Comparison of ENCODE assay signal across 9 cellular contexts in genomic region chr9:133142657-133143592, GRCh38. TPM values are rescaled to one million over a fixed set of nuclear protein-coding genes. Genes with fewer than 3 reads are reported as not detected.
A peak's percentile ranks its signal among the peaks of the same experiment; 100 is the strongest.
DNase-seq lines count a peak whose midpoint lies in the region; ATAC-seq and TF ChIP-seq lines count a peak whose summit lies in the region.
"Had no signal": no experiment of that assay in that cellular context is flagged by ENCODE, and none has a peak within 500 bp of the region (broad histone marks: within the 10 kb centered on the region; RNA-seq: fewer than 3 reads in every experiment).

No MANE protein-coding gene starts in this region.

- TF ChIP-seq EP300 in neural cell (conservative IDR thresholded peaks at IDR 0.05; ENCODE audit: poor library complexity, severe bottlenecking): no peak

- peak overlapping the region; percentile 55 to 89 (median 67) for H3K4me3 Mint-ChIP-seq in CD8-positive, alpha-beta memory T cell
- H3K4me3 Mint-ChIP-seq in activated naive CD8-positive, alpha-beta T cell treated with anti-CD3 and anti-CD28 coated beads, Interleukin-2, amount 10 ng/mL, durations not matched to agents 7 days and 5 days: peak overlapping the region; percentile 54

- peak overlapping the region; percentile 11 for H3K9ac ChIP-seq in neural cell (ENCODE audit: low read length)

- H3K27me3 ChIP-seq in CD8-positive, alpha-beta memory T cell (ENCODE audit: insufficient read depth, low read length, poor library complexity, severe bottlenecking): no peaks in the 10 kb centered on the region
- no peaks in the 10 kb centered on the region for H3K27me3 ChIP-seq in neural cell (ENCODE audit: insufficient read depth, low read depth, low read length)
- no peaks in the 10 kb centered on the region for H3K27me3 ChIP-seq in foreskin keratinocyte

- CTCF ChIA-PET in CD8-positive, alpha-beta memory T cell (lab: Charles Lee): interaction anchor here (1.2 to 11.8 kb wide), 9 partner anchors 12 to 241 kb away, joined by 3 to 521 read pairs (median 6); partner anchors contain the start of genes GTF3C5 and RALGDS

- H3F3A ChIP-seq in neural cell (ENCODE audit: insufficient read depth, low read length, poor library complexity, severe bottlenecking): no peaks in the 10 kb centered on the region

- H3K4me2 ChIP-seq in neural cell (ENCODE audit: low read length): no peak overlapping the region

- H3K4me1 Mint-ChIP-seq in CD8-positive, alpha-beta memory T cell: peaks cover 58 to 88% (median 61%) of the 10 kb centered on the region in 3 donors
- peaks cover 56% of the 10 kb centered on the region for H3K4me1 Mint-ChIP-seq in activated naive CD8-positive, alpha-beta T cell treated with anti-CD3 and anti-CD28 coated beads, Interleukin-2, amount 10 ng/mL, durations not matched to agents 7 days and 5 days

- peak overlapping the region; percentile 97 for H3K27ac ChIP-seq in CD8-positive, alpha-beta memory T cell (ENCODE audit: low read depth, low read length)
- H3K27ac ChIP-seq in KOPT-K1 (ENCODE audit: low read depth, low read length, poor library complexity, severe bottlenecking): peak overlapping the region; percentile 44
- H3K27ac ChIP-seq in neural cell (ENCODE audit: low read length): peak overlapping the region; percentile 31
- H3K27ac ChIP-seq in foreskin keratinocyte: no peak overlapping the region

- peaks cover 0 to 16% (median 0%) of the 10 kb centered on the region in 3 donors for H3K36me3 Mint-ChIP-seq in CD8-positive, alpha-beta memory T cell
- H3K36me3 Mint-ChIP-seq in activated naive CD8-positive, alpha-beta T cell treated with anti-CD3 and anti-CD28 coated beads, Interleukin-2, amount 10 ng/mL, durations not matched to agents 7 days and 5 days: peaks cover 4% of the 10 kb centered on the region

- no peaks in the 10 kb centered on the region for H3K36me3 ChIP-seq in CD8-positive, alpha-beta memory T cell (ENCODE audit: insufficient read depth, low read length)
- H3K36me3 ChIP-seq in KOPT-K1 (ENCODE audit: insufficient read depth, low read length) (no peaks in the 10 kb centered on the region; the same call in 1 of the 2 replicates), neural cell (ENCODE audit: insufficient read depth, low read length) (no peaks in the 10 kb centered on the region)

- peaks cover 87% of the 10 kb centered on the region for H3K79me2 ChIP-seq in neural cell (replicated peaks; ENCODE audit: insufficient read depth, low read length)

- no peak for TF ChIP-seq RAD21 in neural cell (conservative IDR thresholded peaks at IDR 0.05)

- H3K9me3 ChIP-seq in CD8-positive, alpha-beta memory T cell (ENCODE audit: low read length): no peaks in the 10 kb centered on the region
- H3K9me3 ChIP-seq in KOPT-K1 (ENCODE audit: insufficient read depth, low read length, poor library complexity, severe bottlenecking) (no peaks in the 10 kb centered on the region), neural cell (ENCODE audit: low read length) (no peaks in the 10 kb centered on the region)

- no peaks in the 10 kb centered on the region for H3K9me3 Mint-ChIP-seq in CD8-positive, alpha-beta memory T cell
- no peaks in the 10 kb centered on the region for H3K9me3 Mint-ChIP-seq in activated naive CD8-positive, alpha-beta T cell treated with anti-CD3 and anti-CD28 coated beads, Interleukin-2, amount 10 ng/mL, durations not matched to agents 7 days and 5 days

- DNase-seq in CD8-positive, alpha-beta memory T cell: peak in 4 of 5 donors; percentile 27 to 76 (median 36)
- DNase-seq in activated naive CD8-positive, alpha-beta T cell treated with anti-CD3 and anti-CD28 coated beads, Interleukin-2, amount 10 ng/mL, durations not matched to agents 7 days and 5 days: no peak
- DNase-seq in DMS 273 (lab: John Stamatoyannopoulos, UW; ENCODE audit: unreplicated experiment) (no peak), foreskin keratinocyte (no peak)
- DNase-seq: NCI-H1105 treated with DMSO at 0.1 percent for 48 hours had no signal

- ATAC-seq in activated naive CD8-positive, alpha-beta T cell treated with anti-CD3 and anti-CD28 coated beads, Interleukin-2, amount 10 ng/mL, durations not matched to agents 7 days and 5 days (ENCODE audit: low read depth): no peak
- ATAC-seq in HG03095 (IDR thresholded peaks at IDR 0.05; ENCODE audit: unreplicated experiment): no peak
- no peak for ATAC-seq in HG03469 (IDR thresholded peaks at IDR 0.05; ENCODE audit: unreplicated experiment)
- ATAC-seq in foreskin keratinocyte: no peak

- no peaks in the 10 kb centered on the region for H3K27me3 Mint-ChIP-seq in CD8-positive, alpha-beta memory T cell
- no peaks in the 10 kb centered on the region for H3K27me3 Mint-ChIP-seq in activated naive CD8-positive, alpha-beta T cell treated with anti-CD3 and anti-CD28 coated beads, Interleukin-2, amount 10 ng/mL, durations not matched to agents 7 days and 5 days

- peaks cover 66% of the 10 kb centered on the region for H3K4me1 ChIP-seq in CD8-positive, alpha-beta memory T cell (ENCODE audit: insufficient read depth, low read length)
- H3K4me1 ChIP-seq in foreskin keratinocyte: no peaks in the 10 kb centered on the region

- H3K9me2 ChIP-seq in neural cell (ENCODE audit: insufficient read depth, low read length): no peaks in the 10 kb centered on the region

- no peak overlapping the region for H2AFZ ChIP-seq in neural cell (ENCODE audit: low read depth, low read length)

- H3K27ac Mint-ChIP-seq in CD8-positive, alpha-beta memory T cell: peak overlapping the region; percentile 98 to 100 (median 99)
- peak overlapping the region; percentile 64 for H3K27ac Mint-ChIP-seq in activated naive CD8-positive, alpha-beta T cell treated with anti-CD3 and anti-CD28 coated beads, Interleukin-2, amount 10 ng/mL, durations not matched to agents 7 days and 5 days

- H4K20me1 ChIP-seq in neural cell (ENCODE audit: insufficient read depth): no peaks in the 10 kb centered on the region

- POLR2A ChIA-PET in CD8-positive, alpha-beta memory T cell (lab: Charles Lee): interaction anchor here (0.6 to 2.9 kb wide), 11 partner anchors 9 to 376 kb away, joined by 3 to 67 read pairs (median 5); partner anchors contain the start of gene GTF3C5
- POLR2A ChIA-PET in activated naive CD8-positive, alpha-beta T cell treated with anti-CD3 and anti-CD28 coated beads, Interleukin-2, amount 10 ng/mL, durations not matched to agents 7 days and 5 days (lab: Charles Lee): interaction anchor here (1.0 to 3.3 kb wide), 7 partner anchors 9 to 198 kb away, joined by 3 to 53 read pairs (median 5); partner anchors contain the start of gene GTF3C5

- no peak for TF ChIP-seq CTCF in neural cell (IDR thresholded peaks at IDR 0.05; ENCODE audit: poor library complexity, severe bottlenecking)
- TF ChIP-seq CTCF in foreskin keratinocyte (conservative IDR thresholded peaks at IDR 0.05): no peak

- no peak overlapping the region for H3K4me3 ChIP-seq in CD8-positive, alpha-beta memory T cell (ENCODE audit: low read length)
- peak overlapping the region; percentile 28 for H3K4me3 ChIP-seq in neural cell (ENCODE audit: low read length)

TF ChIP-seq in neural cell, 6 proteins besides CTCF, POLR2A, EP300 and RAD21:
- TF ChIP-seq SMC3 (conservative IDR thresholded peaks at IDR 0.05; ENCODE audit: poor library complexity) (no peak), POLR2AphosphoS5 (IDR thresholded peaks at IDR 0.05) (no peak), REST (IDR thresholded peaks at IDR 0.05; ENCODE audit: borderline replicate concordance) (no peak), TAF1 (IDR thresholded peaks at IDR 0.05; ENCODE audit: low read depth) (no peak), MXI1 (conservative IDR thresholded peaks at IDR 0.05; ENCODE audit: poor library complexity, severe bottlenecking) (no peak), EZH2 (IDR thresholded peaks at IDR 0.05; ENCODE audit: borderline replicate concordance, insufficient read depth, low read length, poor library complexity, severe bottlenecking) (no peak)

RNA-seq across cellular contexts. Expression of gene GBGT1, which starts 20.8 kb away (rescaled TPM):
- 1 to 10 TPM; 1.8 to 2.6 TPM for total RNA-seq in CD8-positive, alpha-beta memory T cell
- polyA plus RNA-seq in CD8-positive, alpha-beta memory T cell: not detected
- 1 to 10 TPM; 4.0 to 4.5 TPM for total RNA-seq in activated naive CD8-positive, alpha-beta T cell treated with anti-CD3 and anti-CD28 coated beads, Interleukin-2, amount 10 ng/mL, durations not matched to agents 7 days and 5 days
- polyA plus RNA-seq in neural cell (not detected in 2 replicates), foreskin keratinocyte (1.5 and 3.0 TPM in 2 replicates)
- polyA minus RNA-seq in neural cell: not detected in 2 replicates
- 1.7 and 3.0 TPM in 2 replicates for total RNA-seq in foreskin keratinocyte

RNA-seq across cellular contexts. Expression of gene RALGDS, which starts 21.9 kb away (rescaled TPM):
- total RNA-seq in CD8-positive, alpha-beta memory T cell: 10 to 100 TPM; 59.1 to 67.8 TPM
- polyA plus RNA-seq in CD8-positive, alpha-beta memory T cell: 78.0 TPM
- 100 to 1,000 TPM; 130 to 134 TPM for total RNA-seq in activated naive CD8-positive, alpha-beta T cell treated with anti-CD3 and anti-CD28 coated beads, Interleukin-2, amount 10 ng/mL, durations not matched to agents 7 days and 5 days
- polyA plus RNA-seq in neural cell (174 and 253 TPM in 2 replicates), foreskin keratinocyte (11.9 and 12.7 TPM in 2 replicates)
- polyA minus RNA-seq in neural cell: 152 and 161 TPM in 2 replicates
- 15.9 and 18.0 TPM in 2 replicates for total RNA-seq in foreskin keratinocyte

Comparison
In these comparisons a context has a peak if more than half of its experiments do, and no peak if none do; other contexts are left out.
1. DNase-seq: peak in CD8-positive, alpha-beta memory T cell (4 of 5); none in activated naive CD8-positive, alpha-beta T cell treated with anti-CD3 and anti-CD28 coated beads, Interleukin-2, amount 10 ng/mL, durations not matched to agents 7 days and 5 days (single experiment), DMS 273 (single experiment) and foreskin keratinocyte (0 of 2).